ENCODE assay signal across 1 cellular context in the genomic region with DNA sequence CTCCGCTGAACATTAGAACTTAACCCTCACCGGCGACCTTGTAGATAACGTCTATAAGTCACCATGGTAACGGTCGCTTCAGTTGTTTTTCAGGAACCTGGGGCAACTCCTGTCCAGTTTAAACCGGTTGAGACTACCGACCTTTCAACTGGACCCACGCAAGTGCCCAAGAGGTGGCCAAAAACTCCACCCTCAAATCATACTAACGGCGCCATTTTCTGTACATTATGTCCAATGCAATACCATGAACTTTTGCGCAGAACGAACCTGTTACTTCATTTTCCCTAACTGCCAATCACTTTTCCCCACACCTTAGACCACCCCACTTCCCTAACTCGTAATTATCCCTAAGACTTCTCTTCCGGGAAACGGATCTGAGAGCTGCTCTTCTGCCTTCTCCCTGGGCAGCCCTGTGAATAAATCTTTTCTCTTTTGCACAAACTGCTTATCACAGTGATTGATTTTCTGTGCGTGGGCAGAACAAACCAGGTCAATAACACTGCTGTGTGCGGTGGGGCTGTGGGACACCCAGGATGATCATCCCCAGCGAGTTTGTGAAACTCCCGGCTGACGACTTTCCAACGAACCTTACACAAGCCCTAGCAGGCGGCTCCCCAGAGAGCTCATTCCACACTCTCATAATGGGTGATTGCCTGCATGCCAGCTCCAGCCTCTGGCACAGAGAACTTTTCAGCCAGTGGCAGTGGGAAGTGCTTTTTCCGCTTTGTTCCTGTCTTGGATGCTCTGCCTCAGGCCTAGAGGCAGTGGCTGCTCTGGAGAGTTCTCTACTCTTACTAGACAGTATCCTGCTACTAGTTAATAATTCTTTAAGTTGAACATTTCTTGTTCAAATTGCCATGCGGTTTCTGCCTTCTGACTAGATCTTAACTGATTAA.
TF ChIP-seq lines count a peak whose summit lies in the region.

No MANE protein-coding gene starts in this region.

TF ChIP-seq in K562, 482 proteins besides CTCF, POLR2A, EP300 and RAD21 (continued from another document and continues in another):
- peak; percentile 52 to 59 for TF ChIP-seq AFF1 (IDR thresholded peaks at IDR 0.05; ENCODE audit: low read depth in 1 of 2, partially characterized antibody in 2 of 2)
- peak; percentile 68; the same call in 1 of the 2 replicates for TF ChIP-seq ZBTB17 (CRISPR knock-in tag; IDR thresholded peaks at IDR 0.05)
- TF ChIP-seq ZNF347 (CRISPR knock-in tag; IDR thresholded peaks at IDR 0.05; ENCODE audit: low read depth) = 0 out of 2 replicates have a peak, but pooled peaks have one; percentile 72
- TF ChIP-seq SRSF3 (IDR thresholded peaks at IDR 0.05; ENCODE audit: insufficient read depth, low read length) = no peak
- no peak for TF ChIP-seq STAT6 (CRISPR knock-in tag; IDR thresholded peaks at IDR 0.05)
- no peak for TF ChIP-seq ZNF121 (CRISPR knock-in tag; conservative IDR thresholded peaks at IDR 0.05)
- TF ChIP-seq ARHGAP35 (IDR thresholded peaks at IDR 0.05; ENCODE audit: partially characterized antibody) = no peak
- no peak for TF ChIP-seq ETV5 (CRISPR knock-in tag; IDR thresholded peaks at IDR 0.05; ENCODE audit: low read depth)
- TF ChIP-seq LCOR (CRISPR knock-in tag; IDR thresholded peaks at IDR 0.05) = 0 out of 2 replicates have a peak, but pooled peaks have one; percentile 53
- TF ChIP-seq ZNF584 (CRISPR knock-in tag; IDR thresholded peaks at IDR 0.05; ENCODE audit: low read depth) = peak; percentile 96
- TF ChIP-seq, protein P1, sequence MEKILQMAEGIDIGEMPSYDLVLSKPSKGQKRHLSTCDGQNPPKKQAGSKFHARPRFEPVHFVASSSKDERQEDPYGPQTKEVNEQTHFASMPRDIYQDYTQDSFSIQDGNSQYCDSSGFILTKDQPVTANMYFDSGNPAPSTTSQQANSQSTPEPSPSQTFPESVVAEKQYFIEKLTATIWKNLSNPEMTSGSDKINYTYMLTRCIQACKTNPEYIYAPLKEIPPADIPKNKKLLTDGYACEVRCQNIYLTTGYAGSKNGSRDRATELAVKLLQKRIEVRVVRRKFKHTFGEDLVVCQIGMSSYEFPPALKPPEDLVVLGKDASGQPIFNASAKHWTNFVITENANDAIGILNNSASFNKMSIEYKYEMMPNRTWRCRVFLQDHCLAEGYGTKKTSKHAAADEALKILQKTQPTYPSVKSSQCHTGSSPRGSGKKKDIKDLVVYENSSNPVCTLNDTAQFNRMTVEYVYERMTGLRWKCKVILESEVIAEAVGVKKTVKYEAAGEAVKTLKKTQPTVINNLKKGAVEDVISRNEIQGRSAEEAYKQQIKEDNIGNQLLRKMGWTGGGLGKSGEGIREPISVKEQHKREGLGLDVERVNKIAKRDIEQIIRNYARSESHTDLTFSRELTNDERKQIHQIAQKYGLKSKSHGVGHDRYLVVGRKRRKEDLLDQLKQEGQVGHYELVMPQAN (IDR thresholded peaks at IDR 0.05; ENCODE audit: borderline replicate concordance) = no peak
- no peak for TF ChIP-seq ZBED1 (IDR thresholded peaks at IDR 0.05)
- TF ChIP-seq NFIC (IDR thresholded peaks at IDR 0.05) = 0 out of 2 replicates have a peak, but pooled peaks have one; percentile 17
- peak; percentile 68 for TF ChIP-seq HINFP (tag; conservative IDR thresholded peaks at IDR 0.05; ENCODE audit: low read depth)
- TF ChIP-seq SIN3A (IDR thresholded peaks at IDR 0.05; ENCODE audit: borderline replicate concordance in 2 of 2, control insufficient read depth in 1 of 2, low read depth in 2 of 2, low read length in 2 of 2) = no peak
- no peak; the same call in 1 of the 2 replicates for TF ChIP-seq HSF4 (CRISPR knock-in tag; IDR thresholded peaks at IDR 0.05; ENCODE audit: borderline replicate concordance)
- no peak for TF ChIP-seq FOXA1 (IDR thresholded peaks at IDR 0.05; ENCODE audit: borderline replicate concordance)
- peak; percentile 22; the same call in 1 of the 2 replicates for TF ChIP-seq SMARCA5 (IDR thresholded peaks at IDR 0.05)
- TF ChIP-seq RBM22 (IDR thresholded peaks at IDR 0.05; ENCODE audit: low read depth, low read length, poor library complexity, severe bottlenecking) = no peak
- 0 out of 2 replicates have a peak, but pooled peaks have one; percentile 25 for TF ChIP-seq ZNF165 (CRISPR knock-in tag; IDR thresholded peaks at IDR 0.05; ENCODE audit: borderline replicate concordance)
- no peak for TF ChIP-seq ZNF143 (CRISPR knock-in tag; IDR thresholded peaks at IDR 0.05)
- TF ChIP-seq ZNF518B (CRISPR knock-in tag; IDR thresholded peaks at IDR 0.05) = no peak
- no peak for TF ChIP-seq CCAR2 (IDR thresholded peaks at IDR 0.05; ENCODE audit: low read depth, low read length)
- no peak for TF ChIP-seq ZNF740 (CRISPR knock-in tag; IDR thresholded peaks at IDR 0.05)
- TF ChIP-seq ZNF740 (tag; IDR thresholded peaks at IDR 0.05) = peak in 1 of 2 experiments; percentile 89; a peak in 2 of 4 replicates
- no peak for TF ChIP-seq ZNF511 (CRISPR knock-in tag; IDR thresholded peaks at IDR 0.05)
- TF ChIP-seq TAF1 (IDR thresholded peaks at IDR 0.05; ENCODE audit: control insufficient read depth, extremely low read depth, insufficient read depth, low read length, severe bottlenecking) = peak; percentile 26
- TF ChIP-seq PML (IDR thresholded peaks at IDR 0.05; ENCODE audit: low read length) = 0 out of 2 replicates have a peak, but pooled peaks have one; percentile 43
- no peak for TF ChIP-seq HDAC3 (IDR thresholded peaks at IDR 0.05; ENCODE audit: borderline replicate concordance, partially characterized antibody)
- TF ChIP-seq, protein P2, sequence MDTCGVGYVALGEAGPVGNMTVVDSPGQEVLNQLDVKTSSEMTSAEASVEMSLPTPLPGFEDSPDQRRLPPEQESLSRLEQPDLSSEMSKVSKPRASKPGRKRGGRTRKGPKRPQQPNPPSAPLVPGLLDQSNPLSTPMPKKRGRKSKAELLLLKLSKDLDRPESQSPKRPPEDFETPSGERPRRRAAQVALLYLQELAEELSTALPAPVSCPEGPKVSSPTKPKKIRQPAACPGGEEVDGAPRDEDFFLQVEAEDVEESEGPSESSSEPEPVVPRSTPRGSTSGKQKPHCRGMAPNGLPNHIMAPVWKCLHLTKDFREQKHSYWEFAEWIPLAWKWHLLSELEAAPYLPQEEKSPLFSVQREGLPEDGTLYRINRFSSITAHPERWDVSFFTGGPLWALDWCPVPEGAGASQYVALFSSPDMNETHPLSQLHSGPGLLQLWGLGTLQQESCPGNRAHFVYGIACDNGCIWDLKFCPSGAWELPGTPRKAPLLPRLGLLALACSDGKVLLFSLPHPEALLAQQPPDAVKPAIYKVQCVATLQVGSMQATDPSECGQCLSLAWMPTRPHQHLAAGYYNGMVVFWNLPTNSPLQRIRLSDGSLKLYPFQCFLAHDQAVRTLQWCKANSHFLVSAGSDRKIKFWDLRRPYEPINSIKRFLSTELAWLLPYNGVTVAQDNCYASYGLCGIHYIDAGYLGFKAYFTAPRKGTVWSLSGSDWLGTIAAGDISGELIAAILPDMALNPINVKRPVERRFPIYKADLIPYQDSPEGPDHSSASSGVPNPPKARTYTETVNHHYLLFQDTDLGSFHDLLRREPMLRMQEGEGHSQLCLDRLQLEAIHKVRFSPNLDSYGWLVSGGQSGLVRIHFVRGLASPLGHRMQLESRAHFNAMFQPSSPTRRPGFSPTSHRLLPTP (IDR thresholded peaks at IDR 0.05; ENCODE audit: borderline replicate concordance, extremely low read depth, insufficient read length) = no peak
- TF ChIP-seq PTTG1 (tag; IDR thresholded peaks at IDR 0.05; ENCODE audit: low read depth) = peak; percentile 84
- TF ChIP-seq RNF2 (IDR thresholded peaks at IDR 0.05) = peak; percentile 65; the same call in 1 of the 2 replicates
- no peak for TF ChIP-seq JUNB (CRISPR knock-in tag; conservative IDR thresholded peaks at IDR 0.05)
- TF ChIP-seq, protein P3, sequence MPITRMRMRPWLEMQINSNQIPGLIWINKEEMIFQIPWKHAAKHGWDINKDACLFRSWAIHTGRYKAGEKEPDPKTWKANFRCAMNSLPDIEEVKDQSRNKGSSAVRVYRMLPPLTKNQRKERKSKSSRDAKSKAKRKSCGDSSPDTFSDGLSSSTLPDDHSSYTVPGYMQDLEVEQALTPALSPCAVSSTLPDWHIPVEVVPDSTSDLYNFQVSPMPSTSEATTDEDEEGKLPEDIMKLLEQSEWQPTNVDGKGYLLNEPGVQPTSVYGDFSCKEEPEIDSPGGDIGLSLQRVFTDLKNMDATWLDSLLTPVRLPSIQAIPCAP (CRISPR knock-in tag; IDR thresholded peaks at IDR 0.05; ENCODE audit: borderline replicate concordance) = no peak
